ENCODE assay signal across 13 cellular contexts in the genomic region with DNA sequence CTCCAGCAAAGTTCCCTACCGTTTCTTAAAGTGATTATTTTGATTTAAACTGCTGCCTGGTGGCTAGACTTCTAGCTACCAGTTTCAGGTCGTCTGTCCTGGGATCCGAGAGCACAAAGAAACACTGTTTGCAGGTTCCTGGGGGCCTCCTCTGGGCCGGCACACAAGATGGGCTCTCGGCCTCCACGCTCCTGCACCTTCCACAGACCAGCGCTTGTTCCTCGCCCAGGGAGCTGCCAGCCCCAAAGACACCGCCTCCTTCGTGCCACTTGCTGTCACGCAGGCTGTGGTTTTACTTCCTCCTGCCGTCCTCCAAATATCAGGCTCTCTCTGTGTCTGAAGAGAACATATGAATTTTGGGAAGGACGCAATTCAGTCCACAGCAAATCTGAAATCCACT.
DNase-seq lines count a peak whose midpoint lies in the region; ATAC-seq and TF ChIP-seq lines count a peak whose summit lies in the region.
"Had no signal": no experiment of that assay in that cellular context is flagged by ENCODE, and none has a peak within 500 bp of the region (broad histone marks: within the 10 kb centered on the region; RNA-seq: fewer than 3 reads in every experiment).

No MANE protein-coding gene starts in this region.

- ATAC-seq in activated CD8-positive, alpha-beta T cell treated with anti-CD3 and anti-CD28 coated beads, Interleukin-2, amount 10 ng/mL, durations not matched to agents 7 days and 5 days, result peak; percentile 24
- ATAC-seq in activated CD8-positive, alpha-beta T cell treated with anti-CD3 and anti-CD28 coated beads for 36 hours, result no peak

- peaks cover 70% of the 10 kb centered on the region for H3K4me1 ChIP-seq in muscle layer of colon (ENCODE audit: insufficient read depth, low read length)

- no peak overlapping the region for H3K4me3 Mint-ChIP-seq in activated CD8-positive, alpha-beta T cell treated with anti-CD3 and anti-CD28 coated beads, Interleukin-2, amount 10 ng/mL, durations not matched to agents 7 days and 5 days
- H3K4me3 Mint-ChIP-seq in activated CD8-positive, alpha-beta T cell treated with anti-CD3 and anti-CD28 coated beads for 36 hours, result no peak overlapping the region
- peak overlapping the region; percentile 67 for H3K4me3 Mint-ChIP-seq in type B pancreatic cell

- DNase-seq in activated CD8-positive, alpha-beta T cell treated with anti-CD3 and anti-CD28 coated beads, Interleukin-2, amount 10 ng/mL, durations not matched to agents 7 days and 5 days, result no peak
- no peak for DNase-seq in activated CD8-positive, alpha-beta T cell treated with anti-CD3 and anti-CD28 coated beads for 36 hours
- peak; percentile 41 for DNase-seq in epidermal melanocyte (ENCODE audit: insufficient read length, low spot score)
- peak; percentile 68 for DNase-seq in type B pancreatic cell (ENCODE audit: extremely low spot score, unreplicated experiment)
- no peak for DNase-seq in NCI-H128 (lab: John Stamatoyannopoulos, UW; ENCODE audit: unreplicated experiment)
- no peak for DNase-seq in amniotic stem cell (lab: John Stamatoyannopoulos, UW)
- no peak for DNase-seq in DMS79 (lab: John Stamatoyannopoulos, UW)
- DNase-seq: activated effector memory CD4-positive, alpha-beta T cell treated with anti-CD3 and anti-CD28 coated beads, Interleukin-2, amount 50 U/mL, for 16 hours; GDM1; HCEC 1CT; MG63 had no signal

- H3K36me3 ChIP-seq in muscle layer of colon (ENCODE audit: insufficient read depth, low read length), result no peaks in the 10 kb centered on the region
- H3K36me3 ChIP-seq: MG63 had no signal

- peak overlapping the region; percentile 81 for H3K27ac ChIP-seq in muscle layer of colon (ENCODE audit: low read depth, low read length)
- H3K27ac ChIP-seq: VCaP had no signal

- H3K4me1 Mint-ChIP-seq in activated CD8-positive, alpha-beta T cell treated with anti-CD3 and anti-CD28 coated beads, Interleukin-2, amount 10 ng/mL, durations not matched to agents 7 days and 5 days (ENCODE audit: low read depth), result peaks cover 33% of the 10 kb centered on the region
- H3K4me1 Mint-ChIP-seq in activated CD8-positive, alpha-beta T cell treated with anti-CD3 and anti-CD28 coated beads for 36 hours (ENCODE audit: low read depth), result peaks cover 7% of the 10 kb centered on the region
- H3K4me1 Mint-ChIP-seq in type B pancreatic cell (ENCODE audit: unreplicated experiment), result peaks cover 73% of the 10 kb centered on the region

- H3K9ac ChIP-seq in muscle layer of colon (ENCODE audit: low read length), result peak overlapping the region; percentile 4

- H3K27ac Mint-ChIP-seq in activated CD8-positive, alpha-beta T cell treated with anti-CD3 and anti-CD28 coated beads, Interleukin-2, amount 10 ng/mL, durations not matched to agents 7 days and 5 days, result peak overlapping the region; percentile 47
- no peak overlapping the region for H3K27ac Mint-ChIP-seq in activated CD8-positive, alpha-beta T cell treated with anti-CD3 and anti-CD28 coated beads for 36 hours
- H3K27ac Mint-ChIP-seq in type B pancreatic cell, result peak overlapping the region; percentile 83

- TF ChIP-seq CTCF in activated CD8-positive, alpha-beta T cell treated with anti-CD3 and anti-CD28 coated beads for 36 hours (IDR thresholded peaks at IDR 0.05), result no peak
- TF ChIP-seq CTCF in type B pancreatic cell (conservative IDR thresholded peaks at IDR 0.05), result no peak

- H3K36me3 Mint-ChIP-seq in activated CD8-positive, alpha-beta T cell treated with anti-CD3 and anti-CD28 coated beads, Interleukin-2, amount 10 ng/mL, durations not matched to agents 7 days and 5 days (ENCODE audit: low read depth), result no peaks in the 10 kb centered on the region
- no peaks in the 10 kb centered on the region for H3K36me3 Mint-ChIP-seq in activated CD8-positive, alpha-beta T cell treated with anti-CD3 and anti-CD28 coated beads for 36 hours (ENCODE audit: low read depth)
- H3K36me3 Mint-ChIP-seq in type B pancreatic cell, result peaks cover 10% of the 10 kb centered on the region

- peaks cover 12% of the 10 kb centered on the region for H3K27me3 Mint-ChIP-seq in activated CD8-positive, alpha-beta T cell treated with anti-CD3 and anti-CD28 coated beads, Interleukin-2, amount 10 ng/mL, durations not matched to agents 7 days and 5 days (ENCODE audit: low read depth)
- H3K27me3 Mint-ChIP-seq in activated CD8-positive, alpha-beta T cell treated with anti-CD3 and anti-CD28 coated beads for 36 hours, result peaks cover 13% of the 10 kb centered on the region
- H3K27me3 Mint-ChIP-seq in type B pancreatic cell, result peaks cover 9% of the 10 kb centered on the region

- POLR2A ChIA-PET in activated CD8-positive, alpha-beta T cell treated with anti-CD3 and anti-CD28 coated beads, Interleukin-2, amount 10 ng/mL, durations not matched to agents 7 days and 5 days (lab: Charles Lee), result no interaction called here
- POLR2A ChIA-PET in activated CD8-positive, alpha-beta T cell treated with anti-CD3 and anti-CD28 coated beads for 36 hours (lab: Charles Lee), result no interaction called here

- H3K4me3 ChIP-seq in muscle layer of colon (ENCODE audit: low read depth in 1 of 2, low read length in 2 of 2), result peak overlapping the region in 1 of 2 donors; percentile 30
- H3K4me3 ChIP-seq: MG63 had no signal

- no peaks in the 10 kb centered on the region for H3K27me3 ChIP-seq in muscle layer of colon (ENCODE audit: control insufficient read depth in 1 of 2, insufficient read depth in 2 of 2, low read length in 2 of 2)
- H3K27me3 ChIP-seq: MG63 had no signal

- H3K9me3 ChIP-seq in muscle layer of colon (ENCODE audit: low read length), result no peaks in the 10 kb centered on the region
- H3K9me3 ChIP-seq: MG63 had no signal

- intact Hi-C loops in activated CD8-positive, alpha-beta T cell treated with anti-CD3 and anti-CD28 coated beads for 36 hours (cut with micrococcal nuclease), result no loop called here

- H3K9me3 Mint-ChIP-seq in activated CD8-positive, alpha-beta T cell treated with anti-CD3 and anti-CD28 coated beads, Interleukin-2, amount 10 ng/mL, durations not matched to agents 7 days and 5 days (ENCODE audit: insufficient read depth), result no peaks in the 10 kb centered on the region
- H3K9me3 Mint-ChIP-seq in activated CD8-positive, alpha-beta T cell treated with anti-CD3 and anti-CD28 coated beads for 36 hours, result no peaks in the 10 kb centered on the region
- H3K9me3 Mint-ChIP-seq in type B pancreatic cell, result no peaks in the 10 kb centered on the region

- CTCF ChIA-PET in activated CD8-positive, alpha-beta T cell treated with anti-CD3 and anti-CD28 coated beads, Interleukin-2, amount 10 ng/mL, durations not matched to agents 7 days and 5 days (lab: Charles Lee), result no interaction called here
- CTCF ChIA-PET in activated CD8-positive, alpha-beta T cell treated with anti-CD3 and anti-CD28 coated beads for 36 hours (lab: Charles Lee), result no interaction called here

Comparison
In these comparisons a context has a peak if more than half of its experiments do, and no peak if none do; other contexts are left out.
1. DNase-seq: peak in epidermal melanocyte (single experiment) and type B pancreatic cell (single experiment); none in activated CD8-positive, alpha-beta T cell treated with anti-CD3 and anti-CD28 coated beads, Interleukin-2, amount 10 ng/mL, durations not matched to agents 7 days and 5 days (single experiment), activated CD8-positive, alpha-beta T cell treated with anti-CD3 and anti-CD28 coated beads for 36 hours (single experiment), NCI-H128 (single experiment), amniotic stem cell (single experiment) and DMS79 (single experiment).